In the genomic region with DNA sequence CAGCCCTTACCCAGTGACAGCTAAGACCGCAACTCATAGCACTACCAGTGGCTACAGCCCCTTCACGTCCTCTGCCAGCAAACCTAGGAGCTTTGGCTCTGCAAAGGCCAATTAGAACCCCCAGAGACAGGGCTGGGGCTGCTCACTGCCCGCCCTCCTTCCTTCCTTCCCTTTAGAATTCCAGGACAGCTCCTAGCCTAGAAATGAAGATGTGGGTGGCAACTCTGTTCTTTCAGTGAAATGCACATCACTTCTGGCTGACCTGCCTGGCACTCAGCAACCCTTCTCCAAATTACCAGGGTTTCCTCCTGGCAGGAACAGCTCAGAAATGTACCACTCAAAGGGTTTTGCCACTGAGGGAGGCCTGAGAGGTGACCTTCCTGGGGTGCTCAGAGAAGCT, we compare ENCODE assay signal across 25 cellular contexts.
DNase-seq lines count a peak whose midpoint lies in the region; ATAC-seq and TF ChIP-seq lines count a peak whose summit lies in the region.
"Had no signal": no experiment of that assay in that cellular context is flagged by ENCODE, and none has a peak within 500 bp of the region (broad histone marks: within the 10 kb centered on the region; RNA-seq: fewer than 3 reads in every experiment).

No MANE protein-coding gene starts in this region.

- no peaks in the 10 kb centered on the region for H3K36me3 Mint-ChIP-seq in activated naive CD4-positive, alpha-beta T cell treated with anti-CD3 and anti-CD28 coated beads, Interleukin-2, amount 50 U/mL, for 24 hours
- H3K36me3 Mint-ChIP-seq in activated naive CD4-positive, alpha-beta T cell treated with anti-CD3 and anti-CD28 coated beads for 36 hours (ENCODE audit: low read depth) = no peaks in the 10 kb centered on the region
- H3K36me3 Mint-ChIP-seq in IgD-negative memory B cell (peaks cover 1% of the 10 kb centered on the region), immature natural killer cell (peaks cover 3 to 10% (median 4%) of the 10 kb centered on the region in 3 donors)
- H3K36me3 Mint-ChIP-seq: activated naive CD8-positive, alpha-beta T cell treated with anti-CD3 and anti-CD28 coated beads, Interleukin-2, amount 10 ng/mL, durations not matched to agents 7 days and 5 days had no signal

- no peaks in the 10 kb centered on the region for H3K9me3 ChIP-seq in breast epithelium
- H3K9me3 ChIP-seq: mucosa of descending colon, sigmoid colon, uterus had no signal

- H3K36me3 ChIP-seq in breast epithelium = no peaks in the 10 kb centered on the region
- H3K36me3 ChIP-seq: sigmoid colon, uterus had no signal

- H3K9me3 Mint-ChIP-seq in activated naive CD4-positive, alpha-beta T cell treated with anti-CD3 and anti-CD28 coated beads, Interleukin-2, amount 50 U/mL, for 24 hours = no peaks in the 10 kb centered on the region
- no peaks in the 10 kb centered on the region for H3K9me3 Mint-ChIP-seq in activated naive CD4-positive, alpha-beta T cell treated with anti-CD3 and anti-CD28 coated beads for 36 hours
- H3K9me3 Mint-ChIP-seq in IgD-negative memory B cell = no peaks in the 10 kb centered on the region
- peaks cover 0 to 2% (median 0%) of the 10 kb centered on the region in 6 donors for H3K9me3 Mint-ChIP-seq in immature natural killer cell
- H3K9me3 Mint-ChIP-seq: activated CD8-positive, alpha-beta T cell treated with anti-CD3 and anti-CD28 coated beads for 36 hours; activated naive CD8-positive, alpha-beta T cell treated with anti-CD3 and anti-CD28 coated beads, Interleukin-2, amount 10 ng/mL, durations not matched to agents 7 days and 5 days; activated T-cell treated with anti-CD3 and anti-CD28 coated beads, Interleukin-2, amount 50 U/mL, for 72 hours; CD8-positive, alpha-beta T cell; stimulated activated naive CD8-positive, alpha-beta T cell treated with anti-CD3 and anti-CD28 coated beads, Interleukin-15, Interleukin-2, amounts not matched to agents 100 ng/mL and 50 ng/mL, for 24 hours had no signal

- peak overlapping the region; percentile 76 for H3K27ac Mint-ChIP-seq in activated naive CD4-positive, alpha-beta T cell treated with anti-CD3 and anti-CD28 coated beads, Interleukin-2, amount 50 U/mL, for 24 hours
- no peak overlapping the region for H3K27ac Mint-ChIP-seq in activated naive CD4-positive, alpha-beta T cell treated with anti-CD3 and anti-CD28 coated beads for 36 hours
- peak overlapping the region; percentile 74 to 94 (median 76) for H3K27ac Mint-ChIP-seq in IgD-negative memory B cell
- H3K27ac Mint-ChIP-seq in immature natural killer cell = peak overlapping the region; percentile 74 to 100 (median 96)
- H3K27ac Mint-ChIP-seq: activated CD8-positive, alpha-beta T cell treated with anti-CD3 and anti-CD28 coated beads for 36 hours; activated naive CD8-positive, alpha-beta T cell treated with anti-CD3 and anti-CD28 coated beads, Interleukin-2, amount 10 ng/mL, durations not matched to agents 7 days and 5 days; activated T-cell treated with anti-CD3 and anti-CD28 coated beads, Interleukin-2, amount 50 U/mL, for 72 hours; CD8-positive, alpha-beta T cell; stimulated activated naive CD8-positive, alpha-beta T cell treated with anti-CD3 and anti-CD28 coated beads, Interleukin-15, Interleukin-2, amounts not matched to agents 100 ng/mL and 50 ng/mL, for 24 hours had no signal

- TF ChIP-seq POLR2A in breast epithelium (IDR thresholded peaks at IDR 0.05) = no peak

- H3K4me3 ChIP-seq in foreskin fibroblast (ENCODE audit: low read depth in 1 of 2, low read length in 2 of 2) (no peak overlapping the region), breast epithelium (no peak overlapping the region)
- H3K4me3 ChIP-seq: mucosa of descending colon, sigmoid colon, uterus had no signal

- H3K27ac ChIP-seq in substantia nigra (ENCODE audit: low read depth, low read length, poor library complexity, severe bottlenecking) (peak overlapping the region; percentile 98), breast epithelium (no peak overlapping the region)
- H3K27ac ChIP-seq: WERI-Rb-1 had no signal

- CTCF ChIA-PET in activated naive CD4-positive, alpha-beta T cell treated with anti-CD3 and anti-CD28 coated beads for 36 hours (lab: Charles Lee) = interaction anchor here (0.7 to 1.9 kb wide), 4 partner anchors 43 to 106 kb away, joined by 3 to 4 read pairs (median 3); no protein-coding TSS in a partner anchor

- ATAC-seq in HG02642 (IDR thresholded peaks at IDR 0.05; ENCODE audit: poor library complexity, unreplicated experiment) = no peak
- ATAC-seq: activated CD8-positive, alpha-beta T cell treated with anti-CD3 and anti-CD28 coated beads for 36 hours; activated T-cell treated with anti-CD3 and anti-CD28 coated beads, Interleukin-2, amount 50 U/mL, for 72 hours; CD8-positive, alpha-beta T cell; esophagus mucosa; mucosa of descending colon had no signal

- DNase-seq in activated naive CD4-positive, alpha-beta T cell treated with anti-CD3 and anti-CD28 coated beads for 36 hours = no peak
- DNase-seq in immature natural killer cell = no peak
- no peak for DNase-seq in substantia nigra (lab: John Stamatoyannopoulos, UW)
- no peak for DNase-seq in foreskin fibroblast
- no peak for DNase-seq in breast epithelium (ENCODE audit: low spot score in 2 of 2)
- DNase-seq: activated CD8-positive, alpha-beta T cell treated with anti-CD3 and anti-CD28 coated beads for 36 hours; activated naive CD8-positive, alpha-beta T cell treated with anti-CD3 and anti-CD28 coated beads, Interleukin-2, amount 10 ng/mL, durations not matched to agents 7 days and 5 days; activated T-cell treated with anti-CD3 and anti-CD28 coated beads, Interleukin-2, amount 50 U/mL, for 72 hours; CD8-positive, alpha-beta T cell; DMS79; HCEC 1CT; NCI-H1092 treated with DMSO at 0.1 percent for 48 hours; NCI-H2081 treated with DMSO at 0.1 percent for 48 hours; NCI-H446 treated with DMSO at 0.1 percent for 48 hours; NK-92 treated with Interleukin-12 subunit alpha and Interleukin-12 subunit beta, amount 100 ng/mL, for 24 hours; sigmoid colon; stimulated activated CD4-positive, alpha-beta T cell treated with anti-CD3 and anti-CD28 coated beads, Interleukin-1b, Interleukin-23, amount 100 ng/mL, for 48 hours; uterus; WERI-Rb-1 had no signal

- TF ChIP-seq CTCF in foreskin fibroblast (IDR thresholded peaks at IDR 0.05; ENCODE audit: low read depth, low read length) (no peak), breast epithelium (IDR thresholded peaks at IDR 0.05) (no peak)

- H3K4me1 ChIP-seq in breast epithelium = peaks cover 7 to 13% of the 10 kb centered on the region in 2 donors

- no peaks in the 10 kb centered on the region for H3K27me3 ChIP-seq in breast epithelium
- H3K27me3 ChIP-seq: sigmoid colon, uterus had no signal

- H3K27me3 Mint-ChIP-seq in activated naive CD4-positive, alpha-beta T cell treated with anti-CD3 and anti-CD28 coated beads, Interleukin-2, amount 50 U/mL, for 24 hours = no peaks in the 10 kb centered on the region
- H3K27me3 Mint-ChIP-seq in activated naive CD4-positive, alpha-beta T cell treated with anti-CD3 and anti-CD28 coated beads for 36 hours (ENCODE audit: low read depth) = no peaks in the 10 kb centered on the region
- H3K27me3 Mint-ChIP-seq in IgD-negative memory B cell (peaks cover 3% of the 10 kb centered on the region), immature natural killer cell (ENCODE audit: low read depth in 3 of 3) (peaks cover 55 to 68% (median 59%) of the 10 kb centered on the region in 3 donors)
- H3K27me3 Mint-ChIP-seq: activated CD8-positive, alpha-beta T cell treated with anti-CD3 and anti-CD28 coated beads for 36 hours; activated naive CD8-positive, alpha-beta T cell treated with anti-CD3 and anti-CD28 coated beads, Interleukin-2, amount 10 ng/mL, durations not matched to agents 7 days and 5 days; stimulated activated naive CD8-positive, alpha-beta T cell treated with anti-CD3 and anti-CD28 coated beads, Interleukin-15, Interleukin-2, amounts not matched to agents 100 ng/mL and 50 ng/mL, for 24 hours had no signal

- intact Hi-C loops in activated naive CD4-positive, alpha-beta T cell treated with anti-CD3 and anti-CD28 coated beads for 36 hours (cut with micrococcal nuclease) = no loop called here
- intact Hi-C loops in breast epithelium (cut with DNase I; ENCODE audit: low total_unique reads) = loop anchor here (5.0 kb wide), 1 partner anchor 868 kb away; no protein-coding TSS in a partner anchor

- no peak overlapping the region for H3K4me3 Mint-ChIP-seq in activated naive CD4-positive, alpha-beta T cell treated with anti-CD3 and anti-CD28 coated beads, Interleukin-2, amount 50 U/mL, for 24 hours
- no peak overlapping the region for H3K4me3 Mint-ChIP-seq in activated naive CD4-positive, alpha-beta T cell treated with anti-CD3 and anti-CD28 coated beads for 36 hours
- peak overlapping the region in 3 of 4 donors; percentile 51 to 67 (median 60) for H3K4me3 Mint-ChIP-seq in IgD-negative memory B cell
- H3K4me3 Mint-ChIP-seq in immature natural killer cell = no peak overlapping the region
- H3K4me3 Mint-ChIP-seq: activated CD8-positive, alpha-beta T cell treated with anti-CD3 and anti-CD28 coated beads for 36 hours; activated naive CD8-positive, alpha-beta T cell treated with anti-CD3 and anti-CD28 coated beads, Interleukin-2, amount 10 ng/mL, durations not matched to agents 7 days and 5 days; activated T-cell treated with anti-CD3 and anti-CD28 coated beads, Interleukin-2, amount 50 U/mL, for 72 hours; CD8-positive, alpha-beta T cell; stimulated activated naive CD8-positive, alpha-beta T cell treated with anti-CD3 and anti-CD28 coated beads, Interleukin-15, Interleukin-2, amounts not matched to agents 100 ng/mL and 50 ng/mL, for 24 hours had no signal

- peaks cover 94% of the 10 kb centered on the region for H3K4me1 Mint-ChIP-seq in activated naive CD4-positive, alpha-beta T cell treated with anti-CD3 and anti-CD28 coated beads, Interleukin-2, amount 50 U/mL, for 24 hours
- peaks cover 61% of the 10 kb centered on the region for H3K4me1 Mint-ChIP-seq in activated naive CD4-positive, alpha-beta T cell treated with anti-CD3 and anti-CD28 coated beads for 36 hours (ENCODE audit: low read depth)
- H3K4me1 Mint-ChIP-seq in IgD-negative memory B cell = peaks cover 62 to 91% (median 71%) of the 10 kb centered on the region in 3 donors
- peaks cover 97 to 99% of the 10 kb centered on the region in 2 donors for H3K4me1 Mint-ChIP-seq in immature natural killer cell

Comparison
In these comparisons a context has a peak if more than half of its experiments do, and no peak if none do; other contexts are left out.
1. H3K4me3 Mint-ChIP-seq: peak in IgD-negative memory B cell (3 of 4); none in activated naive CD4-positive, alpha-beta T cell treated with anti-CD3 and anti-CD28 coated beads, Interleukin-2, amount 50 U/mL, for 24 hours (single experiment), activated naive CD4-positive, alpha-beta T cell treated with anti-CD3 and anti-CD28 coated beads for 36 hours (single experiment) and immature natural killer cell (0 of 5).